ENCODE assay signal across 6 cellular contexts in genomic region chr9:137579259-137579604, GRCh38. TPM values are rescaled to one million over a fixed set of nuclear protein-coding genes. Genes with fewer than 3 reads are reported as not detected.
DNase-seq lines count a peak whose midpoint lies in the region; ATAC-seq and TF ChIP-seq lines count a peak whose summit lies in the region.

No MANE protein-coding gene starts in this region.

- intact Hi-C loops in Calu3 (cut with micrococcal nuclease; ENCODE audit: unreplicated experiment) = no loop called here

- DNase-seq in Calu3 (no peak), NCI-H128 (lab: John Stamatoyannopoulos, UW; ENCODE audit: unreplicated experiment) (no peak), SW480 (ENCODE audit: low spot score) (no peak)
- DNase-seq in activated naive CD8-positive, alpha-beta T cell treated with anti-CD3 and anti-CD28 coated beads for 36 hours = no peak

- peaks cover 31% of the 10 kb centered on the region for H3K4me1 ChIP-seq in mononuclear cell (ENCODE audit: insufficient read depth, low read length)

- H3K27ac Mint-ChIP-seq in Calu3 (ENCODE audit: unreplicated experiment) = peak overlapping the region; percentile 15
- peak overlapping the region; percentile 67 for H3K27ac Mint-ChIP-seq in activated naive CD8-positive, alpha-beta T cell treated with anti-CD3 and anti-CD28 coated beads for 36 hours

- peak overlapping the region; percentile 91 for H3K4me3 ChIP-seq in mononuclear cell (ENCODE audit: low read length)

- no peaks in the 10 kb centered on the region for H3K9me3 ChIP-seq in mononuclear cell (ENCODE audit: low read depth, low read length)

- CTCF ChIA-PET in Calu3 (lab: Charles Lee) = interaction anchor here (0.8 to 1.2 kb wide), 2 partner anchors 12 to 28 kb away, joined by 3 to 4 read pairs; no protein-coding TSS in a partner anchor

- no peak for TF ChIP-seq POLR2A in GM18505 (IDR thresholded peaks at IDR 0.05; ENCODE audit: borderline replicate concordance, extremely low read depth, insufficient read depth, insufficient read length)

- BruUV-seq in Calu3 (replicated peaks; lab: Mats Ljungman, UMichigan) = no TSS peak

- H3K9me3 Mint-ChIP-seq in Calu3 (ENCODE audit: low read depth, unreplicated experiment) = no peaks in the 10 kb centered on the region
- no peaks in the 10 kb centered on the region for H3K9me3 Mint-ChIP-seq in activated naive CD8-positive, alpha-beta T cell treated with anti-CD3 and anti-CD28 coated beads for 36 hours

- ATAC-seq in GM18505 (IDR thresholded peaks at IDR 0.05; ENCODE audit: unreplicated experiment) = no peak

- no peaks in the 10 kb centered on the region for H3K27me3 Mint-ChIP-seq in Calu3 (ENCODE audit: unreplicated experiment)
- H3K27me3 Mint-ChIP-seq in activated naive CD8-positive, alpha-beta T cell treated with anti-CD3 and anti-CD28 coated beads for 36 hours = no peaks in the 10 kb centered on the region

- peaks cover 39% of the 10 kb centered on the region for H3K36me3 Mint-ChIP-seq in Calu3 (ENCODE audit: insufficient read depth, unreplicated experiment)
- peaks cover 11% of the 10 kb centered on the region for H3K36me3 Mint-ChIP-seq in activated naive CD8-positive, alpha-beta T cell treated with anti-CD3 and anti-CD28 coated beads for 36 hours

- no peaks in the 10 kb centered on the region for H3K27me3 ChIP-seq in mononuclear cell (ENCODE audit: insufficient read depth, low read length)

- no peak for TF ChIP-seq CTCF in Calu3 (IDR thresholded peaks at IDR 0.05; ENCODE audit: unreplicated experiment)

- peaks cover 7% of the 10 kb centered on the region for H3K4me1 Mint-ChIP-seq in Calu3 (ENCODE audit: low read depth, unreplicated experiment)
- peaks cover 26% of the 10 kb centered on the region for H3K4me1 Mint-ChIP-seq in activated naive CD8-positive, alpha-beta T cell treated with anti-CD3 and anti-CD28 coated beads for 36 hours

- H3K4me3 Mint-ChIP-seq in Calu3 (ENCODE audit: low read depth, unreplicated experiment) = peak overlapping the region; percentile 71
- H3K4me3 Mint-ChIP-seq in activated naive CD8-positive, alpha-beta T cell treated with anti-CD3 and anti-CD28 coated beads for 36 hours = peak overlapping the region; percentile 87

RNA-seq across cellular contexts. Expression of gene DPH7, which starts 0.5 kb away (rescaled TPM):
- total RNA-seq in Calu3 (2022) = 29.7 and 30.2 TPM in 2 replicates
- 10 to 100 TPM; 31.7 to 33.7 TPM for total RNA-seq in activated naive CD8-positive, alpha-beta T cell treated with anti-CD3 and anti-CD28 coated beads for 36 hours
- 17.6 TPM for total RNA-seq in mononuclear cell

RNA-seq across cellular contexts. Expression of gene ZMYND19, which starts 11.1 kb away (rescaled TPM):
- 30.0 and 31.7 TPM in 2 replicates for total RNA-seq in Calu3 (2022)
- 10 to 100 TPM; 55.6 to 56.4 TPM for total RNA-seq in activated naive CD8-positive, alpha-beta T cell treated with anti-CD3 and anti-CD28 coated beads for 36 hours
- 1.4 TPM for total RNA-seq in mononuclear cell

RNA-seq across cellular contexts. Expression of gene ARRDC1, which starts 26.3 kb away (rescaled TPM):
- total RNA-seq in Calu3 (2022) = 86.4 and 93.7 TPM in 2 replicates
- 10 to 100 TPM; 28.6 to 29.3 TPM for total RNA-seq in activated naive CD8-positive, alpha-beta T cell treated with anti-CD3 and anti-CD28 coated beads for 36 hours
- 28.7 TPM for total RNA-seq in mononuclear cell

RNA-seq across cellular contexts. Expression of gene MRPL41, which starts 27.6 kb away (rescaled TPM):
- 27.6 and 31.1 TPM in 2 replicates for total RNA-seq in Calu3 (2022)
- total RNA-seq in activated naive CD8-positive, alpha-beta T cell treated with anti-CD3 and anti-CD28 coated beads for 36 hours = 10 to 100 TPM; 54.6 to 54.9 TPM
- total RNA-seq in mononuclear cell = 15.6 TPM

RNA-seq across cellular contexts. Expression of gene PNPLA7, which starts 29.0 kb away (rescaled TPM):
- total RNA-seq in Calu3 (2022) = 1.8 and 3.6 TPM in 2 replicates
- total RNA-seq in activated naive CD8-positive, alpha-beta T cell treated with anti-CD3 and anti-CD28 coated beads for 36 hours = 1 to 10 TPM; 2.5 to 2.9 TPM
- total RNA-seq in mononuclear cell = 2.3 TPM

Comparison
In these comparisons a context has a peak if more than half of its experiments do, and no peak if none do; other contexts are left out.
1. RNA of gene ZMYND19, which starts 11.1 kb away (total RNA-seq): 55.6 to 56.4 TPM in activated naive CD8-positive, alpha-beta T cell treated with anti-CD3 and anti-CD28 coated beads for 36 hours and 30.0 to 31.7 TPM in Calu3; 1.4 TPM in mononuclear cell (single experiment); every median in the first group is over 10 times any median in the second.